1 cellular context compared by ENCODE assay signal in the genomic region with DNA sequence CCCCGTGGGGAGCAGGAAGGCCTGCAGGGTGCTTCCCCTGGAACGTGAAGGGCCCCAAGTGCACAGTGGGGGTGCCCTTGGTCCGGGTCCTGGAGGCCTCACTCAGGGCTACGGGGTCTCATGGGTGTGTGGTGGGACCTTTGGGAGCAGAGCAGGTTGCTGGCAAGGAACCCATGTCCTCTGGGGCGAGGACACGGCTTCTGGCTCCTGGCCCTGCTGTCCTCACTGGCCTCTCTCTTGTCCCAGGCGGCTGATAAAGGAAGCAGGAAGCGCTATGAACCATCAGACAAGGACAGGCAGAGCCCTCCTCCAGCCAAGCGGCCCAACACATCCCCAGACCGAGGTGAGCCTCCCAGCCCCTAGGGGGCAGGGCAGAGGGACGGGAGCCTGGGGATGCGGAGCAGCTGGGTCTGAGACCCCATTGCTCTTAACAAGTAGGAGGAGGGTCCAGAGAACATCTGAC.
A peak's percentile ranks its signal among the peaks of the same experiment; 100 is the strongest.
TF ChIP-seq lines count a peak whose summit lies in the region.

No MANE protein-coding gene starts in this region.

TF ChIP-seq in K562, 482 proteins besides CTCF, POLR2A, EP300 and RAD21 (continued from another document and continues in another):
- TF ChIP-seq CHD7 (IDR thresholded peaks at IDR 0.05; ENCODE audit: low read depth, low read length) (peak; percentile 29), SRSF1 (IDR thresholded peaks at IDR 0.05; ENCODE audit: low read depth, low read length) (no peak), RUNX1 (IDR thresholded peaks at IDR 0.05; ENCODE audit: low read depth) (no peak), ZNF695 (CRISPR knock-in tag; IDR thresholded peaks at IDR 0.05) (no peak), ZNF785 (CRISPR knock-in tag; IDR thresholded peaks at IDR 0.05) (no peak), PATZ1 (CRISPR knock-in tag; IDR thresholded peaks at IDR 0.05; ENCODE audit: borderline replicate concordance) (no peak), ZNF316 (IDR thresholded peaks at IDR 0.05) (no peak), KAT8 (IDR thresholded peaks at IDR 0.05; ENCODE audit: low read depth) (no peak), TAF1 (IDR thresholded peaks at IDR 0.05; ENCODE audit: control insufficient read depth, extremely low read depth, insufficient read depth, low read length, severe bottlenecking) (peak; percentile 12), GABPB1 (CRISPR knock-in tag; IDR thresholded peaks at IDR 0.05) (peak; percentile 49; the same call in 1 of the 2 replicates), RFX7 (CRISPR knock-in tag; IDR thresholded peaks at IDR 0.05) (no peak), TAF15 (IDR thresholded peaks at IDR 0.05; ENCODE audit: low read depth, low read length) (no peak), LARP7 (IDR thresholded peaks at IDR 0.05) (no peak), ZNF175 (CRISPR knock-in tag; IDR thresholded peaks at IDR 0.05; ENCODE audit: low read depth) (no peak), PTTG1 (tag; IDR thresholded peaks at IDR 0.05; ENCODE audit: low read depth) (no peak), MAZ (CRISPR knock-in tag; conservative IDR thresholded peaks at IDR 0.05 in 1 of 2, IDR thresholded peaks at IDR 0.05 in 1 of 2) (peak; percentile 32 to 83; a peak in 2 of 4 replicates), ZFX (CRISPR knock-in tag; IDR thresholded peaks at IDR 0.05) (peak; percentile 34; the same call in 1 of the 2 replicates), THRB (CRISPR knock-in tag; conservative IDR thresholded peaks at IDR 0.05) (no peak), KLF13 (tag; IDR thresholded peaks at IDR 0.05; ENCODE audit: borderline replicate concordance, low read depth) (0 out of 2 replicates have a peak, but pooled peaks have one; percentile 6), NBN (IDR thresholded peaks at IDR 0.05; ENCODE audit: low read depth) (no peak), FOXK2 (conservative IDR thresholded peaks at IDR 0.05 in 1 of 2, IDR thresholded peaks at IDR 0.05 in 1 of 2; ENCODE audit: low read depth in 2 of 2) (no peak; a peak in 1 of 4 replicates), STAT5B (CRISPR knock-in tag; IDR thresholded peaks at IDR 0.05) (no peak), ZBTB8A (IDR thresholded peaks at IDR 0.05; ENCODE audit: partially characterized antibody) (no peak), CHD1 (IDR thresholded peaks at IDR 0.05; ENCODE audit: low read length) (no peak), ZNF263 (CRISPR knock-in tag; IDR thresholded peaks at IDR 0.05; ENCODE audit: borderline replicate concordance) (0 out of 2 replicates have a peak, but pooled peaks have one; percentile 61), RBFOX2 (IDR thresholded peaks at IDR 0.05; ENCODE audit: low read depth, low read length) (peak; percentile 56), ZNF282 (CRISPR knock-in tag; IDR thresholded peaks at IDR 0.05) (no peak), SMAD4 (CRISPR knock-in tag; conservative IDR thresholded peaks at IDR 0.05) (peak; percentile 67; the same call in 1 of the 2 replicates), POLR3G (IDR thresholded peaks at IDR 0.05; ENCODE audit: extremely low read depth, insufficient read length, insufficient replicate concordance) (no peak)
- TF ChIP-seq, protein P1, sequence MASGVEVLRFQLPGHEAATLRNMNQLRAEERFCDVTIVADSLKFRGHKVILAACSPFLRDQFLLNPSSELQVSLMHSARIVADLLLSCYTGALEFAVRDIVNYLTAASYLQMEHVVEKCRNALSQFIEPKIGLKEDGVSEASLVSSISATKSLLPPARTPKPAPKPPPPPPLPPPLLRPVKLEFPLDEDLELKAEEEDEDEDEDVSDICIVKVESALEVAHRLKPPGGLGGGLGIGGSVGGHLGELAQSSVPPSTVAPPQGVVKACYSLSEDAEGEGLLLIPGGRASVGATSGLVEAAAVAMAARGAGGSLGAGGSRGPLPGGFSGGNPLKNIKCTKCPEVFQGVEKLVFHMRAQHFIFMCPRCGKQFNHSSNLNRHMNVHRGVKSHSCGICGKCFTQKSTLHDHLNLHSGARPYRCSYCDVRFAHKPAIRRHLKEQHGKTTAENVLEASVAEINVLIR (CRISPR knock-in tag; IDR thresholded peaks at IDR 0.05) = no peak
- TF ChIP-seq, protein P2, sequence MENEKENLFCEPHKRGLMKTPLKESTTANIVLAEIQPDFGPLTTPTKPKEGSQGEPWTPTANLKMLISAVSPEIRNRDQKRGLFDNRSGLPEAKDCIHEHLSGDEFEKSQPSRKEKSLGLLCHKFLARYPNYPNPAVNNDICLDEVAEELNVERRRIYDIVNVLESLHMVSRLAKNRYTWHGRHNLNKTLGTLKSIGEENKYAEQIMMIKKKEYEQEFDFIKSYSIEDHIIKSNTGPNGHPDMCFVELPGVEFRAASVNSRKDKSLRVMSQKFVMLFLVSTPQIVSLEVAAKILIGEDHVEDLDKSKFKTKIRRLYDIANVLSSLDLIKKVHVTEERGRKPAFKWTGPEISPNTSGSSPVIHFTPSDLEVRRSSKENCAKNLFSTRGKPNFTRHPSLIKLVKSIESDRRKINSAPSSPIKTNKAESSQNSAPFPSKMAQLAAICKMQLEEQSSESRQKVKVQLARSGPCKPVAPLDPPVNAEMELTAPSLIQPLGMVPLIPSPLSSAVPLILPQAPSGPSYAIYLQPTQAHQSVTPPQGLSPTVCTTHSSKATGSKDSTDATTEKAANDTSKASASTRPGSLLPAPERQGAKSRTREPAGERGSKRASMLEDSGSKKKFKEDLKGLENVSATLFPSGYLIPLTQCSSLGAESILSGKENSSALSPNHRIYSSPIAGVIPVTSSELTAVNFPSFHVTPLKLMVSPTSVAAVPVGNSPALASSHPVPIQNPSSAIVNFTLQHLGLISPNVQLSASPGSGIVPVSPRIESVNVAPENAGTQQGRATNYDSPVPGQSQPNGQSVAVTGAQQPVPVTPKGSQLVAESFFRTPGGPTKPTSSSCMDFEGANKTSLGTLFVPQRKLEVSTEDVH (IDR thresholded peaks at IDR 0.05; ENCODE audit: low read depth, partially characterized antibody) = no peak
